ENCODE assay signal across 2 cellular contexts in genomic region chr6:105172515-105172914, GRCh38. TPM values are rescaled to one million over a fixed set of nuclear protein-coding genes. Genes with fewer than 3 reads are reported as not detected.
"Had no signal": no experiment of that assay in that cellular context is flagged by ENCODE, and none has a peak within 500 bp of the region (broad histone marks: within the 10 kb centered on the region; RNA-seq: fewer than 3 reads in every experiment).

No MANE protein-coding gene starts in this region.

RNA-seq across cellular contexts. Expression of gene POPDC3, which starts 7.3 kb away (rescaled TPM):
- total RNA-seq: HT-29 had no signal
- polyA plus RNA-seq: IgD-negative memory B cell had no signal
